Comparison of ENCODE assay signal across 25 cellular contexts in the genomic region with DNA sequence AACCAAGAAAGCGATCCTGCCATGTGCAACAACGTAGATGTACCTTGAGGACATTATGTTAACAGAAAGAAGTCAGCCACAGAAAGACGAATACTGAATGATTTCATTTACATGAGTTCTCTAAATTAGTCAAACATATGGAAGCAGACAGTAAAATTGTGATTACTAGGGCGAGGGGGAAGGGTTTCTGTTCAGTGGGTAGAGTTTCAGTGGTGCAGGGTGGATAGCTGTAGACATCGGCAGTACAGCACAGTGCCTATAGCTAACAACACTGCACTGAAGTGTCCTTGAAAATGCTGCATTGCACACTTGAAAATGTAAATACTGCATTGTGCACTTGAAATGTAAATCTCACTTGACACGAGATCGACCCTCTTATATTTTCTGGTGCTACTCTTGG.
"Had no signal": no experiment of that assay in that cellular context is flagged by ENCODE, and none has a peak within 500 bp of the region (broad histone marks: within the 10 kb centered on the region; RNA-seq: fewer than 3 reads in every experiment).

No MANE protein-coding gene starts in this region.

- ATAC-seq: activated CD8-positive, alpha-beta T cell treated with anti-CD3 and anti-CD28 coated beads for 36 hours; effector memory CD8-positive, alpha-beta T cell; gastrocnemius medialis; natural killer cell; psoas muscle had no signal

- H3K9me3 Mint-ChIP-seq: neural progenitor cell had no signal

- H3K36me3 Mint-ChIP-seq: natural killer cell had no signal

- H3K4me3 Mint-ChIP-seq: activated CD8-positive, alpha-beta T cell treated with anti-CD3 and anti-CD28 coated beads for 36 hours; activated T-helper 1 cell treated with anti-CD3 and anti-CD28 coated beads, Interleukin-12 subunit alpha, Interleukin-12 subunit beta, Interleukin-2, Interleukin-4 antibody, amounts not matched to agents 30 ng/mL and 10 ng/mL and 1 ng/mL, durations not matched to agents 14 hours and 24 hours and 36 hours; effector memory CD8-positive, alpha-beta T cell; natural killer cell; neural progenitor cell had no signal

- H3K27ac Mint-ChIP-seq: activated CD8-positive, alpha-beta T cell treated with anti-CD3 and anti-CD28 coated beads for 36 hours; activated T-helper 1 cell treated with anti-CD3 and anti-CD28 coated beads, Interleukin-12 subunit alpha, Interleukin-12 subunit beta, Interleukin-2, Interleukin-4 antibody, amounts not matched to agents 30 ng/mL and 10 ng/mL and 1 ng/mL, durations not matched to agents 14 hours and 24 hours and 36 hours; effector memory CD8-positive, alpha-beta T cell; natural killer cell; neural progenitor cell had no signal

- DNase-seq: activated CD4-positive, alpha-beta T cell treated with anti-CD3 and anti-CD28 coated beads for 48 hours; activated CD8-positive, alpha-beta T cell treated with anti-CD3 and anti-CD28 coated beads for 36 hours; activated gamma-delta T cell; activated naive CD4-positive, alpha-beta T cell treated with anti-CD3 and anti-CD28 coated beads, Interleukin-2, amount 50 U/mL, for 16 hours; amniotic stem cell; brain microvascular endothelial cell; effector memory CD8-positive, alpha-beta T cell; erythroblast; gastrocnemius medialis; glutamatergic neuron; islet precursor cell; left ventricle myocardium inferior; mesendoderm; natural killer cell; occipital lobe; psoas muscle; stimulated activated CD4-positive, alpha-beta T cell treated with anti-CD3 and anti-CD28 coated beads, Interleukin-1b, Interleukin-23, amount 100 ng/mL, for 48 hours; stimulated activated CD4-positive, alpha-beta T cell treated with anti-CD3 and anti-CD28 coated beads, Interleukin-4, amount 100 ng/mL, for 4 hours; stimulated activated CD8-positive, alpha-beta memory T cell treated with anti-CD3 and anti-CD28 coated beads, Interleukin-4, amount 100 ng/mL, for 48 hours; stimulated activated naive CD4-positive, alpha-beta T cell; testis; transverse colon had no signal

- H3K4me1 Mint-ChIP-seq: natural killer cell had no signal

- FAIRE-seq: astrocyte had no signal
